Comparison of ENCODE assay signal across 17 cellular contexts in the genomic region with DNA sequence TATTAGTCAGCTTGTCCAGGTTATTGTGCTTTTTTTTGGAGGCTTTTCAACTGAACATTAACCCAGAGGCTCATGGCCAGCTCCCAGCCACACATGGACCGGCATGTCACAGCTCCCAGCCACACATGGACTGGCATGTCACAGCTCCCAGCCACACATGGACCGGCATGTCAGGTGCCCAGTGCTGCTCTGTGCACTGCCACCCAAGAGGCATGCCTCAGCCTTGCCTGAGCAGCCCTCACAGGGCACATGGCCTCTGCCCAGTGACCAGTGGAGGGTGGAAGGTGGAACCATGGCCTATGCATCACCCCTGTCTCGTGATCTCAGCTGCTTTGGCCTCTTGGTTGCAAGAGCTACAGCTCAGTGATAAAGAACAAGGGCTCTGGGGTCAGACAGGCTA.
DNase-seq lines count a peak whose midpoint lies in the region; ATAC-seq and TF ChIP-seq lines count a peak whose summit lies in the region.
"Had no signal": no experiment of that assay in that cellular context is flagged by ENCODE, and none has a peak within 500 bp of the region (broad histone marks: within the 10 kb centered on the region; RNA-seq: fewer than 3 reads in every experiment).

No MANE protein-coding gene starts in this region.

- no peak overlapping the region for H3K18ac ChIP-seq in trophoblast cell (ENCODE audit: low read length)

- H3K4me1 ChIP-seq in left lung (no peaks in the 10 kb centered on the region), trophoblast cell (ENCODE audit: control insufficient read depth in 1 of 2, insufficient read depth in 2 of 2, low read length in 2 of 2) (peaks cover 2 to 4% of the 10 kb centered on the region in 2 experiments), GM23338 (ENCODE audit: insufficient read depth) (no peaks in the 10 kb centered on the region), vagina (peaks cover 11% of the 10 kb centered on the region)
- H3K4me1 ChIP-seq: A549 had no signal

- H3K79me2 ChIP-seq in trophoblast cell (ENCODE audit: control insufficient read depth, insufficient read depth, low read length, poor library complexity) (no peaks in the 10 kb centered on the region), GM23338 (replicated peaks; ENCODE audit: insufficient read depth) (no peaks in the 10 kb centered on the region)

- peaks cover 0 to 2% (median 0%) of the 10 kb centered on the region in 3 donors for H3K27me3 Mint-ChIP-seq in CD14-positive monocyte (ENCODE audit: low read depth in 3 of 3)
- peaks cover 3% of the 10 kb centered on the region for H3K27me3 Mint-ChIP-seq in chondrocyte (ENCODE audit: low read depth)
- peaks cover 3% of the 10 kb centered on the region for H3K27me3 Mint-ChIP-seq in GM23338 (ENCODE audit: insufficient read depth, low read depth, poor library complexity)
- H3K27me3 Mint-ChIP-seq: CD4-positive, alpha-beta memory T cell had no signal

- no peak overlapping the region for H4K8ac ChIP-seq in trophoblast cell (ENCODE audit: low read depth, low read length)

- H3K14ac ChIP-seq in trophoblast cell (ENCODE audit: low read length) = no peak overlapping the region

- H3K9me3 Mint-ChIP-seq in CD14-positive monocyte = peaks cover 20 to 35% (median 24%) of the 10 kb centered on the region in 7 donors
- peaks cover 16% of the 10 kb centered on the region for H3K9me3 Mint-ChIP-seq in chondrocyte (ENCODE audit: low read depth)
- peaks cover 22% of the 10 kb centered on the region for H3K9me3 Mint-ChIP-seq in GM23338

- TF ChIP-seq POLR2A in vagina (IDR thresholded peaks at IDR 0.05) (no peak), erythroblast (IDR thresholded peaks at IDR 0.05; ENCODE audit: low read length) (no peak)

- H3K4me3 ChIP-seq in left lung = no peak overlapping the region
- H3K4me3 ChIP-seq in trophoblast cell (ENCODE audit: low read depth, low read length) = peak overlapping the region; percentile 38
- H3K4me3 ChIP-seq in GM23338 = no peak overlapping the region
- H3K4me3 ChIP-seq in vagina = no peak overlapping the region
- H3K4me3 ChIP-seq: A549 had no signal

- H3K4me2 ChIP-seq in trophoblast cell (ENCODE audit: low read length) (no peak overlapping the region), GM23338 (no peak overlapping the region)
- H3K4me2 ChIP-seq: A549 had no signal

- no peak overlapping the region for H3K4me3 Mint-ChIP-seq in CD14-positive monocyte
- H3K4me3 Mint-ChIP-seq in chondrocyte (ENCODE audit: unreplicated experiment) = no peak overlapping the region
- H3K4me3 Mint-ChIP-seq in GM23338 = no peak overlapping the region
- H3K4me3 Mint-ChIP-seq: CD4-positive, alpha-beta memory T cell had no signal

- TF ChIP-seq CTCF in CD14-positive monocyte (IDR thresholded peaks at IDR 0.05) = no peak
- no peak for TF ChIP-seq CTCF in chondrocyte (IDR thresholded peaks at IDR 0.05)
- TF ChIP-seq CTCF in left lung (IDR thresholded peaks at IDR 0.05) = no peak
- no peak for TF ChIP-seq CTCF in GM23338 (conservative IDR thresholded peaks at IDR 0.05; ENCODE audit: low read depth in 2 of 2)
- TF ChIP-seq CTCF in vagina (IDR thresholded peaks at IDR 0.05) = no peak

- no peaks in the 10 kb centered on the region for H3K36me3 ChIP-seq in left lung
- H3K36me3 ChIP-seq in trophoblast cell (ENCODE audit: control insufficient read depth in 1 of 2, insufficient read depth in 2 of 2, low read length in 2 of 2) = no peaks in the 10 kb centered on the region
- no peaks in the 10 kb centered on the region for H3K36me3 ChIP-seq in GM23338 (ENCODE audit: insufficient read depth)
- H3K36me3 ChIP-seq in vagina = no peaks in the 10 kb centered on the region

- H2AK5ac ChIP-seq in trophoblast cell (ENCODE audit: low read length) = no peak overlapping the region

- no peak overlapping the region for H2BK120ac ChIP-seq in trophoblast cell (ENCODE audit: insufficient read depth, low read length, poor library complexity)

- H3K27ac ChIP-seq in left lung (no peak overlapping the region), trophoblast cell (ENCODE audit: low read depth, low read length) (no peak overlapping the region), GM23338 (ENCODE audit: low read depth) (no peak overlapping the region), vagina (no peak overlapping the region)
- H3K27ac ChIP-seq: A549 had no signal

- H3K4me1 Mint-ChIP-seq in CD14-positive monocyte (peaks cover 6% of the 10 kb centered on the region), chondrocyte (ENCODE audit: low read depth) (no peaks in the 10 kb centered on the region), GM23338 (no peaks in the 10 kb centered on the region)
- H3K4me1 Mint-ChIP-seq: CD4-positive, alpha-beta memory T cell had no signal

- peaks cover 0 to 16% of the 10 kb centered on the region in 2 donors for H3K9me3 ChIP-seq in left lung
- peaks cover 26% of the 10 kb centered on the region for H3K9me3 ChIP-seq in trophoblast cell (ENCODE audit: insufficient read depth, low read depth, low read length)
- H3K9me3 ChIP-seq in vagina = no peaks in the 10 kb centered on the region

- ATAC-seq in left lung (no peak), GM23338 (no peak)
- ATAC-seq: A549 had no signal

- H2BK12ac ChIP-seq in trophoblast cell (ENCODE audit: low read length) = no peak overlapping the region

- H3K9me2 ChIP-seq in GM23338 (ENCODE audit: insufficient read depth) = no peaks in the 10 kb centered on the region

- no peaks in the 10 kb centered on the region for H3F3A ChIP-seq in GM23338 (replicated peaks; ENCODE audit: low read depth)

- no peak overlapping the region for H4K12ac ChIP-seq in trophoblast cell (ENCODE audit: low read depth, low read length)

- H2AFZ ChIP-seq in trophoblast cell (ENCODE audit: insufficient read depth, low read length, poor library complexity) (no peak overlapping the region), GM23338 (no peak overlapping the region)

- DNase-seq in CD14-positive monocyte (ENCODE audit: low spot score) (peak; percentile 31), chondrocyte (ENCODE audit: low spot score) (peak; percentile 59), left lung (peak; percentile 29 to 30), trophoblast cell (no peak), GM23338 (ENCODE audit: low spot score) (no peak), vagina (ENCODE audit: extremely low spot score in 2 of 2) (no peak), erythroblast (lab: John Stamatoyannopoulos, UW) (no peak)
- DNase-seq: Calu3; CD4-positive, alpha-beta memory T cell; GF-D8; KBM-7; NCI-H1105; NCI-H2081; NCI-H446 treated with DMSO at 0.1 percent for 48 hours; NCI-H69; Right ventricle myocardium superior had no signal

- H2BK5ac ChIP-seq in trophoblast cell (ENCODE audit: low read depth, low read length, poor library complexity) = no peak overlapping the region

- H3K27ac Mint-ChIP-seq in CD14-positive monocyte = no peak overlapping the region
- no peak overlapping the region for H3K27ac Mint-ChIP-seq in chondrocyte (ENCODE audit: unreplicated experiment)
- no peak overlapping the region for H3K27ac Mint-ChIP-seq in GM23338
- H3K27ac Mint-ChIP-seq: CD4-positive, alpha-beta memory T cell had no signal

- no peak overlapping the region for H3K4ac ChIP-seq in trophoblast cell (ENCODE audit: low read depth, low read length)

- H3K9ac ChIP-seq in trophoblast cell (ENCODE audit: low read length) = no peak overlapping the region

- peaks cover 8 to 14% of the 10 kb centered on the region in 2 donors for H3K36me3 Mint-ChIP-seq in CD14-positive monocyte
- H3K36me3 Mint-ChIP-seq in chondrocyte (ENCODE audit: low read depth) = peaks cover 8% of the 10 kb centered on the region
- peaks cover 11% of the 10 kb centered on the region for H3K36me3 Mint-ChIP-seq in GM23338 (ENCODE audit: low read depth)
- H3K36me3 Mint-ChIP-seq: CD4-positive, alpha-beta memory T cell had no signal

- no CpG with 5 or more reads among the region's 3 CpGs for WGBS in trophoblast cell (ENCODE audit: extremely low coverage, insufficient coverage, insufficient read length)

- intact Hi-C loops in CD14-positive monocyte (cut with micrococcal nuclease) = loop anchor here in 1 of 2 donors (10.0 kb wide), 1 partner anchor 86 kb away; no protein-coding TSS in a partner anchor
- intact Hi-C loops in left lung (cut with DNase I) = no loop called here
- intact Hi-C loops in vagina (cut with DNase I) = no loop called here

- no peaks in the 10 kb centered on the region for H3K27me3 ChIP-seq in left lung
- H3K27me3 ChIP-seq in trophoblast cell (ENCODE audit: insufficient read depth, low read length) = no peaks in the 10 kb centered on the region
- H3K27me3 ChIP-seq in GM23338 (ENCODE audit: insufficient read depth) = no peaks in the 10 kb centered on the region
- no peaks in the 10 kb centered on the region for H3K27me3 ChIP-seq in vagina

- no peaks in the 10 kb centered on the region for H4K20me1 ChIP-seq in GM23338 (replicated peaks; ENCODE audit: insufficient read depth)

- H3K79me1 ChIP-seq in trophoblast cell (ENCODE audit: low read length) = no peaks in the 10 kb centered on the region

- no peak overlapping the region for H3K23ac ChIP-seq in trophoblast cell (ENCODE audit: low read length)

- H4K91ac ChIP-seq in trophoblast cell (ENCODE audit: low read depth, low read length) = no peak overlapping the region

TF ChIP-seq in GM23338, 12 proteins besides CTCF, POLR2A, EP300 and RAD21 (continues in another document):
- TF ChIP-seq CREB1 (CRISPR knock-in tag; IDR thresholded peaks at IDR 0.05; ENCODE audit: low read depth) (no peak), EZH2phosphoT487 (IDR thresholded peaks at IDR 0.05; ENCODE audit: unreplicated experiment) (no peak), NANOG (IDR thresholded peaks at IDR 0.05; ENCODE audit: borderline replicate concordance) (no peak)

Comparison
In these comparisons a context has a peak if more than half of its experiments do, and no peak if none do; other contexts are left out.
1. DNase-seq: peak in CD14-positive monocyte (single experiment), chondrocyte (single experiment) and left lung (2 of 2); none in trophoblast cell (0 of 2), GM23338 (single experiment), vagina (0 of 2) and erythroblast (0 of 2).